ENCODE assay signal across 2 cellular contexts in genomic region chr7:43647772-43648643, GRCh38.
TF ChIP-seq lines count a peak whose summit lies in the region.

No MANE protein-coding gene starts in this region.

TF ChIP-seq in GM23338, 12 proteins besides CTCF, POLR2A, EP300 and RAD21 (continued from another document):
- TF ChIP-seq, protein P1, sequence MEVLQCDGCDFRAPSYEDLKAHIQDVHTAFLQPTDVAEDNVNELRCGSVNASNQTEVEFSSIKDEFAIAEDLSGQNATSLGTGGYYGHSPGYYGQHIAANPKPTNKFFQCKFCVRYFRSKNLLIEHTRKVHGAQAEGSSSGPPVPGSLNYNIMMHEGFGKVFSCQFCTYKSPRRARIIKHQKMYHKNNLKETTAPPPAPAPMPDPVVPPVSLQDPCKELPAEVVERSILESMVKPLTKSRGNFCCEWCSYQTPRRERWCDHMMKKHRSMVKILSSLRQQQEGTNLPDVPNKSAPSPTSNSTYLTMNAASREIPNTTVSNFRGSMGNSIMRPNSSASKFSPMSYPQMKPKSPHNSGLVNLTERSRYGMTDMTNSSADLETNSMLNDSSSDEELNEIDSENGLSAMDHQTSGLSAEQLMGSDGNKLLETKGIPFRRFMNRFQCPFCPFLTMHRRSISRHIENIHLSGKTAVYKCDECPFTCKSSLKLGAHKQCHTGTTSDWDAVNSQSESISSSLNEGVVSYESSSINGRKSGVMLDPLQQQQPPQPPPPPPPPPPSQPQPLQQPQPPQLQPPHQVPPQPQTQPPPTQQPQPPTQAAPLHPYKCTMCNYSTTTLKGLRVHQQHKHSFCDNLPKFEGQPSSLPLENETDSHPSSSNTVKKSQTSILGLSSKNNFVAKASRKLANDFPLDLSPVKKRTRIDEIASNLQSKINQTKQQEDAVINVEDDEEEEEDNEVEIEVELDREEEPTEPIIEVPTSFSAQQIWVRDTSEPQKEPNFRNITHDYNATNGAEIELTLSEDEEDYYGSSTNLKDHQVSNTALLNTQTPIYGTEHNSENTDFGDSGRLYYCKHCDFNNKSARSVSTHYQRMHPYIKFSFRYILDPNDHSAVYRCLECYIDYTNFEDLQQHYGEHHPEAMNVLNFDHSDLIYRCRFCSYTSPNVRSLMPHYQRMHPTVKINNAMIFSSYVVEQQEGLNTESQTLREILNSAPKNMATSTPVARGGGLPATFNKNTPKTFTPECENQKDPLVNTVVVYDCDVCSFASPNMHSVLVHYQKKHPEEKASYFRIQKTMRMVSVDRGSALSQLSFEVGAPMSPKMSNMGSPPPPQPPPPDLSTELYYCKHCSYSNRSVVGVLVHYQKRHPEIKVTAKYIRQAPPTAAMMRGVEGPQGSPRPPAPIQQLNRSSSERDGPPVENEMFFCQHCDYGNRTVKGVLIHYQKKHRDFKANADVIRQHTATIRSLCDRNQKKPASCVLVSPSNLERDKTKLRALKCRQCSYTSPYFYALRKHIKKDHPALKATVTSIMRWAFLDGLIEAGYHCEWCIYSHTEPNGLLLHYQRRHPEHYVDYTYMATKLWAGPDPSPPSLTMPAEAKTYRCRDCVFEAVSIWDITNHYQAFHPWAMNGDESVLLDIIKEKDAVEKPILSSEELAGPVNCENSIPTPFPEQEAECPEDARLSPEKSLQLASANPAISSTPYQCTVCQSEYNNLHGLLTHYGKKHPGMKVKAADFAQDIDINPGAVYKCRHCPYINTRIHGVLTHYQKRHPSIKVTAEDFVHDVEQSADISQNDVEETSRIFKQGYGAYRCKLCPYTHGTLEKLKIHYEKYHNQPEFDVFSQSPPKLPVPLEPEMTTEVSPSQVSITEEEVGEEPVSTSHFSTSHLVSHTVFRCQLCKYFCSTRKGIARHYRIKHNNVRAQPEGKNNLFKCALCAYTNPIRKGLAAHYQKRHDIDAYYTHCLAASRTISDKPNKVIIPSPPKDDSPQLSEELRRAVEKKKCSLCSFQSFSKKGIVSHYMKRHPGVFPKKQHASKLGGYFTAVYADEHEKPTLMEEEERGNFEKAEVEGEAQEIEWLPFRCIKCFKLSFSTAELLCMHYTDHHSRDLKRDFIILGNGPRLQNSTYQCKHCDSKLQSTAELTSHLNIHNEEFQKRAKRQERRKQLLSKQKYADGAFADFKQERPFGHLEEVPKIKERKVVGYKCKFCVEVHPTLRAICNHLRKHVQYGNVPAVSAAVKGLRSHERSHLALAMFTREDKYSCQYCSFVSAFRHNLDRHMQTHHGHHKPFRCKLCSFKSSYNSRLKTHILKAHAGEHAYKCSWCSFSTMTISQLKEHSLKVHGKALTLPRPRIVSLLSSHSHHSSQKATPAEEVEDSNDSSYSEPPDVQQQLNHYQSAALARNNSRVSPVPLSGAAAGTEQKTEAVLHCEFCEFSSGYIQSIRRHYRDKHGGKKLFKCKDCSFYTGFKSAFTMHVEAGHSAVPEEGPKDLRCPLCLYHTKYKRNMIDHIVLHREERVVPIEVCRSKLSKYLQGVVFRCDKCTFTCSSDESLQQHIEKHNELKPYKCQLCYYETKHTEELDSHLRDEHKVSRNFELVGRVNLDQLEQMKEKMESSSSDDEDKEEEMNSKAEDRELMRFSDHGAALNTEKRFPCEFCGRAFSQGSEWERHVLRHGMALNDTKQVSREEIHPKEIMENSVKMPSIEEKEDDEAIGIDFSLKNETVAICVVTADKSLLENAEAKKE (CRISPR knock-in tag; IDR thresholded peaks at IDR 0.05) = no peak
- TF ChIP-seq STAT1 (IDR thresholded peaks at IDR 0.05; ENCODE audit: unreplicated experiment) = no peak
- TF ChIP-seq, protein P2, sequence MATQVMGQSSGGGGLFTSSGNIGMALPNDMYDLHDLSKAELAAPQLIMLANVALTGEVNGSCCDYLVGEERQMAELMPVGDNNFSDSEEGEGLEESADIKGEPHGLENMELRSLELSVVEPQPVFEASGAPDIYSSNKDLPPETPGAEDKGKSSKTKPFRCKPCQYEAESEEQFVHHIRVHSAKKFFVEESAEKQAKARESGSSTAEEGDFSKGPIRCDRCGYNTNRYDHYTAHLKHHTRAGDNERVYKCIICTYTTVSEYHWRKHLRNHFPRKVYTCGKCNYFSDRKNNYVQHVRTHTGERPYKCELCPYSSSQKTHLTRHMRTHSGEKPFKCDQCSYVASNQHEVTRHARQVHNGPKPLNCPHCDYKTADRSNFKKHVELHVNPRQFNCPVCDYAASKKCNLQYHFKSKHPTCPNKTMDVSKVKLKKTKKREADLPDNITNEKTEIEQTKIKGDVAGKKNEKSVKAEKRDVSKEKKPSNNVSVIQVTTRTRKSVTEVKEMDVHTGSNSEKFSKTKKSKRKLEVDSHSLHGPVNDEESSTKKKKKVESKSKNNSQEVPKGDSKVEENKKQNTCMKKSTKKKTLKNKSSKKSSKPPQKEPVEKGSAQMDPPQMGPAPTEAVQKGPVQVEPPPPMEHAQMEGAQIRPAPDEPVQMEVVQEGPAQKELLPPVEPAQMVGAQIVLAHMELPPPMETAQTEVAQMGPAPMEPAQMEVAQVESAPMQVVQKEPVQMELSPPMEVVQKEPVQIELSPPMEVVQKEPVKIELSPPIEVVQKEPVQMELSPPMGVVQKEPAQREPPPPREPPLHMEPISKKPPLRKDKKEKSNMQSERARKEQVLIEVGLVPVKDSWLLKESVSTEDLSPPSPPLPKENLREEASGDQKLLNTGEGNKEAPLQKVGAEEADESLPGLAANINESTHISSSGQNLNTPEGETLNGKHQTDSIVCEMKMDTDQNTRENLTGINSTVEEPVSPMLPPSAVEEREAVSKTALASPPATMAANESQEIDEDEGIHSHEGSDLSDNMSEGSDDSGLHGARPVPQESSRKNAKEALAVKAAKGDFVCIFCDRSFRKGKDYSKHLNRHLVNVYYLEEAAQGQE (IDR thresholded peaks at IDR 0.05; ENCODE audit: unreplicated experiment) = no peak
- TF ChIP-seq JUNB (IDR thresholded peaks at IDR 0.05; ENCODE audit: unreplicated experiment) = no peak

TF ChIP-seq in HepG2, 621 proteins besides CTCF, POLR2A, EP300 and RAD21 (continued from another document):
- TF ChIP-seq, protein P3, sequence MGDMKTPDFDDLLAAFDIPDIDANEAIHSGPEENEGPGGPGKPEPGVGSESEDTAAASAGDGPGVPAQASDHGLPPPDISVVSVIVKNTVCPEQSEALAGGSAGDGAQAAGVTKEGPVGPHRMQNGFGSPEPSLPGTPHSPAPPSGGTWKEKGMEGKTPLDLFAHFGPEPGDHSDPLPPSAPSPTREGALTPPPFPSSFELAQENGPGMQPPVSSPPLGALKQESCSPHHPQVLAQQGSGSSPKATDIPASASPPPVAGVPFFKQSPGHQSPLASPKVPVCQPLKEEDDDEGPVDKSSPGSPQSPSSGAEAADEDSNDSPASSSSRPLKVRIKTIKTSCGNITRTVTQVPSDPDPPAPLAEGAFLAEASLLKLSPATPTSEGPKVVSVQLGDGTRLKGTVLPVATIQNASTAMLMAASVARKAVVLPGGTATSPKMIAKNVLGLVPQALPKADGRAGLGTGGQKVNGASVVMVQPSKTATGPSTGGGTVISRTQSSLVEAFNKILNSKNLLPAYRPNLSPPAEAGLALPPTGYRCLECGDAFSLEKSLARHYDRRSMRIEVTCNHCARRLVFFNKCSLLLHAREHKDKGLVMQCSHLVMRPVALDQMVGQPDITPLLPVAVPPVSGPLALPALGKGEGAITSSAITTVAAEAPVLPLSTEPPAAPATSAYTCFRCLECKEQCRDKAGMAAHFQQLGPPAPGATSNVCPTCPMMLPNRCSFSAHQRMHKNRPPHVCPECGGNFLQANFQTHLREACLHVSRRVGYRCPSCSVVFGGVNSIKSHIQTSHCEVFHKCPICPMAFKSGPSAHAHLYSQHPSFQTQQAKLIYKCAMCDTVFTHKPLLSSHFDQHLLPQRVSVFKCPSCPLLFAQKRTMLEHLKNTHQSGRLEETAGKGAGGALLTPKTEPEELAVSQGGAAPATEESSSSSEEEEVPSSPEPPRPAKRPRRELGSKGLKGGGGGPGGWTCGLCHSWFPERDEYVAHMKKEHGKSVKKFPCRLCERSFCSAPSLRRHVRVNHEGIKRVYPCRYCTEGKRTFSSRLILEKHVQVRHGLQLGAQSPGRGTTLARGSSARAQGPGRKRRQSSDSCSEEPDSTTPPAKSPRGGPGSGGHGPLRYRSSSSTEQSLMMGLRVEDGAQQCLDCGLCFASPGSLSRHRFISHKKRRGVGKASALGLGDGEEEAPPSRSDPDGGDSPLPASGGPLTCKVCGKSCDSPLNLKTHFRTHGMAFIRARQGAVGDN (CRISPR knock-in tag; IDR thresholded peaks at IDR 0.05) = peak; percentile 47
